16 cellular contexts compared by ENCODE assay signal in the genomic region with DNA sequence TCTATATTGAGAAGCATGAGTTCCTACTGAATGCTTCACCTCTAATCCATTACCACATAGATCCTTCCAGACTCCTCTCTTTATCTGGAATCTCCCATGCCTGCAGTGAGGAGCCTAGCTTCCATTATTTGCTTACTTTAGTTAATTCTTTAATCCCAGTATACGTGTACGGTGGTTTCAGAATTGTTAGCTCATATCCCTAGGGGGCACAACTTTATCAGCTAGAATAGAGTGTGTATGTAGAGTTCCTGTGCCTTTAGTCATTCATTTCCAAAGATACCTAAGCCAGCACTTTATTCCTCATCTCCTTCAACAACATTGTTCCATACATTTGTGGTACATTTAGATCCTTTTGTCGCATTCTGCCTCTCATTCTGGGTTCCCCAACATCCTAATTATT.
DNase-seq lines count a peak whose midpoint lies in the region; ATAC-seq and TF ChIP-seq lines count a peak whose summit lies in the region.
"Had no signal": no experiment of that assay in that cellular context is flagged by ENCODE, and none has a peak within 500 bp of the region (broad histone marks: within the 10 kb centered on the region; RNA-seq: fewer than 3 reads in every experiment).

No MANE protein-coding gene starts in this region.

- H3K4me1 ChIP-seq in CD8-positive, alpha-beta T cell (ENCODE audit: insufficient read depth, low read length): no peaks in the 10 kb centered on the region

- peaks cover 2% of the 10 kb centered on the region for H3K27me3 Mint-ChIP-seq in activated CD4-positive, alpha-beta T cell treated with anti-CD3 and anti-CD28 coated beads for 36 hours
- peaks cover 12% of the 10 kb centered on the region for H3K27me3 Mint-ChIP-seq in CD8-positive, alpha-beta T cell (ENCODE audit: low read depth)
- H3K27me3 Mint-ChIP-seq: T-helper 17 cell had no signal

- H3K27me3 ChIP-seq in CD8-positive, alpha-beta T cell (ENCODE audit: insufficient read depth, low read length): no peaks in the 10 kb centered on the region
- H3K27me3 ChIP-seq: BLaER1 treated with 17β-estradiol and CSF1 and Interleukin-3, amounts not matched to agents 10 nM and 100 nM had no signal

- no peak for ATAC-seq in activated CD4-positive, alpha-beta T cell treated with anti-CD3 and anti-CD28 coated beads for 36 hours
- no peak for ATAC-seq in GM19397 (IDR thresholded peaks at IDR 0.05; ENCODE audit: unreplicated experiment)
- no peak for ATAC-seq in CD8-positive, alpha-beta T cell
- ATAC-seq: esophagus mucosa, T-helper 17 cell had no signal

- CTCF ChIA-PET in activated CD4-positive, alpha-beta T cell treated with anti-CD3 and anti-CD28 coated beads for 36 hours (lab: Charles Lee): interaction anchor here (0.6 to 0.7 kb wide), 2 partner anchors 454 to 1044 kb away, joined by 3 read pairs; no protein-coding TSS in a partner anchor
- CTCF ChIA-PET in CD8-positive, alpha-beta T cell (lab: Charles Lee): no interaction called here

- H3K27ac Mint-ChIP-seq in activated CD4-positive, alpha-beta T cell treated with anti-CD3 and anti-CD28 coated beads for 36 hours: no peak overlapping the region
- no peak overlapping the region for H3K27ac Mint-ChIP-seq in CD8-positive, alpha-beta T cell
- H3K27ac Mint-ChIP-seq: stimulated activated naive CD8-positive, alpha-beta T cell treated with anti-CD3 and anti-CD28 coated beads, Interleukin-15, Interleukin-2, amounts not matched to agents 100 ng/mL and 50 ng/mL, for 24 hours; T-helper 17 cell had no signal

- H3K4me3 Mint-ChIP-seq in activated CD4-positive, alpha-beta T cell treated with anti-CD3 and anti-CD28 coated beads for 36 hours: no peak overlapping the region
- H3K4me3 Mint-ChIP-seq in CD8-positive, alpha-beta T cell: no peak overlapping the region
- H3K4me3 Mint-ChIP-seq: stimulated activated naive CD8-positive, alpha-beta T cell treated with anti-CD3 and anti-CD28 coated beads, Interleukin-15, Interleukin-2, amounts not matched to agents 100 ng/mL and 50 ng/mL, for 24 hours; T-helper 17 cell had no signal

- H3K4me3 ChIP-seq in CD8-positive, alpha-beta T cell (ENCODE audit: low read depth, low read length): no peak overlapping the region
- H3K4me3 ChIP-seq: BLaER1 treated with 17β-estradiol and CSF1 and Interleukin-3, amounts not matched to agents 10 nM and 100 nM had no signal

- no peak overlapping the region for H3K27ac ChIP-seq in CD8-positive, alpha-beta T cell (ENCODE audit: low read depth, low read length)
- H3K27ac ChIP-seq: BLaER1 treated with 17β-estradiol and CSF1 and Interleukin-3, amounts not matched to agents 10 nM and 100 nM had no signal

- H3K9me3 ChIP-seq in CD8-positive, alpha-beta T cell (ENCODE audit: low read length): no peaks in the 10 kb centered on the region
- H3K9me3 ChIP-seq: BLaER1 treated with 17β-estradiol and CSF1 and Interleukin-3, amounts not matched to agents 10 nM and 100 nM had no signal

- no peaks in the 10 kb centered on the region for H3K36me3 Mint-ChIP-seq in activated CD4-positive, alpha-beta T cell treated with anti-CD3 and anti-CD28 coated beads for 36 hours (ENCODE audit: low read depth)
- no peaks in the 10 kb centered on the region for H3K36me3 Mint-ChIP-seq in CD8-positive, alpha-beta T cell

- DNase-seq in AG09319 (ENCODE audit: extremely low read depth, low read depth): no peak
- DNase-seq in HT1080 (ENCODE audit: low read depth): peak; percentile 24
- peak; percentile 75 for DNase-seq in amniotic epithelial cell (ENCODE audit: low read depth)
- peak; percentile 47 for DNase-seq in hepatic stellate cell (ENCODE audit: low spot score)
- no peak for DNase-seq in activated CD4-positive, alpha-beta T cell treated with anti-CD3 and anti-CD28 coated beads for 36 hours
- no peak for DNase-seq in SW 1271 (lab: John Stamatoyannopoulos, UW)
- no peak for DNase-seq in CD8-positive, alpha-beta T cell
- DNase-seq: activated CD4-positive, alpha-beta T cell treated with anti-CD3 and anti-CD28 coated beads, Interleukin-2, amount 50 U/mL, for 1 hour; activated effector memory CD4-positive, alpha-beta T cell treated with Interleukin-2 at 50 U/mL for 16 hours; central memory CD4-positive, alpha-beta T cell; NCI-H2107; T-helper 17 cell had no signal

- peak; percentile 11 for TF ChIP-seq CTCF in AG09319 (IDR thresholded peaks at IDR 0.05; ENCODE audit: low read depth, low read length)
- no peak for TF ChIP-seq CTCF in CD8-positive, alpha-beta T cell (IDR thresholded peaks at IDR 0.05)

- POLR2A ChIA-PET in activated CD4-positive, alpha-beta T cell treated with anti-CD3 and anti-CD28 coated beads for 36 hours (lab: Charles Lee): no interaction called here
- POLR2A ChIA-PET in CD8-positive, alpha-beta T cell (lab: Charles Lee): no interaction called here

- intact Hi-C loops in activated CD4-positive, alpha-beta T cell treated with anti-CD3 and anti-CD28 coated beads for 36 hours (cut with DNase I, micrococcal nuclease): no loop called here
- intact Hi-C loops in CD8-positive, alpha-beta T cell (cut with DNase I, micrococcal nuclease): no loop called here

- H3K9me3 Mint-ChIP-seq in activated CD4-positive, alpha-beta T cell treated with anti-CD3 and anti-CD28 coated beads for 36 hours (ENCODE audit: low read depth): no peaks in the 10 kb centered on the region
- H3K9me3 Mint-ChIP-seq in CD8-positive, alpha-beta T cell: no peaks in the 10 kb centered on the region
- H3K9me3 Mint-ChIP-seq: stimulated activated naive CD8-positive, alpha-beta T cell treated with anti-CD3 and anti-CD28 coated beads, Interleukin-15, Interleukin-2, amounts not matched to agents 100 ng/mL and 50 ng/mL, for 24 hours had no signal

- no peaks in the 10 kb centered on the region for H3K4me1 Mint-ChIP-seq in activated CD4-positive, alpha-beta T cell treated with anti-CD3 and anti-CD28 coated beads for 36 hours
- H3K4me1 Mint-ChIP-seq in CD8-positive, alpha-beta T cell (ENCODE audit: low read depth): no peaks in the 10 kb centered on the region
- H3K4me1 Mint-ChIP-seq: T-helper 17 cell had no signal

- H3K36me3 ChIP-seq in CD8-positive, alpha-beta T cell (ENCODE audit: insufficient read depth, low read length): no peaks in the 10 kb centered on the region
- H3K36me3 ChIP-seq: BLaER1 treated with 17β-estradiol and CSF1 and Interleukin-3, amounts not matched to agents 10 nM and 100 nM had no signal

Comparison
In these comparisons a context has a peak if more than half of its experiments do, and no peak if none do; other contexts are left out.
1. DNase-seq: peak in HT1080 (single experiment), amniotic epithelial cell (single experiment) and hepatic stellate cell (single experiment); none in AG09319 (single experiment), activated CD4-positive, alpha-beta T cell treated with anti-CD3 and anti-CD28 coated beads for 36 hours (single experiment), SW 1271 (0 of 2) and CD8-positive, alpha-beta T cell (0 of 7).